14 cellular contexts compared by ENCODE assay signal in genomic region chr3:42162462-42162861, GRCh38.
DNase-seq lines count a peak whose midpoint lies in the region; TF ChIP-seq lines count a peak whose summit lies in the region.
"Had no signal": no experiment of that assay in that cellular context is flagged by ENCODE, and none has a peak within 500 bp of the region (broad histone marks: within the 10 kb centered on the region; RNA-seq: fewer than 3 reads in every experiment).

No MANE protein-coding gene starts in this region.

- H3K4me1 ChIP-seq in Karpas-422 (ENCODE audit: low read length): peaks cover 89% of the 10 kb centered on the region
- H3K4me1 ChIP-seq in trophoblast cell (ENCODE audit: control insufficient read depth in 1 of 2, insufficient read depth in 2 of 2, low read length in 2 of 2): peaks cover 20 to 31% of the 10 kb centered on the region in 2 experiments

- H3K9me3 Mint-ChIP-seq in Calu3 (ENCODE audit: low read depth, unreplicated experiment) (no peaks in the 10 kb centered on the region), glutamatergic neuron (ENCODE audit: unreplicated experiment) (peaks cover 23% of the 10 kb centered on the region)
- H3K9me3 Mint-ChIP-seq: CD4-positive, alpha-beta T cell had no signal

- H3K36me3 ChIP-seq in Karpas-422 (ENCODE audit: insufficient read depth, low read length): no peaks in the 10 kb centered on the region
- no peaks in the 10 kb centered on the region for H3K36me3 ChIP-seq in trophoblast cell (ENCODE audit: control insufficient read depth in 1 of 2, insufficient read depth in 2 of 2, low read length in 2 of 2)

- H4K20me1 ChIP-seq in Karpas-422 (ENCODE audit: insufficient read depth, low read depth, low read length): no peaks in the 10 kb centered on the region

- H3K27ac ChIP-seq in Karpas-422 (ENCODE audit: low read length) (peak overlapping the region; percentile 38; the same call in 1 of the 2 replicates), trophoblast cell (ENCODE audit: low read depth, low read length) (peak overlapping the region; percentile 70)
- H3K27ac ChIP-seq: KMS-11 had no signal

- H3K27ac Mint-ChIP-seq in Calu3 (ENCODE audit: unreplicated experiment) (peak overlapping the region; percentile 43), glutamatergic neuron (ENCODE audit: unreplicated experiment) (peak overlapping the region; percentile 33)
- H3K27ac Mint-ChIP-seq: CD4-positive, alpha-beta T cell had no signal

- H3K4me2 ChIP-seq in Karpas-422 (ENCODE audit: low read depth, low read length, poor library complexity, severe bottlenecking) (no peak overlapping the region), trophoblast cell (ENCODE audit: low read length) (peak overlapping the region; percentile 35)
- H3K4me2 ChIP-seq: KMS-11 had no signal

- H4K91ac ChIP-seq in trophoblast cell (ENCODE audit: low read depth, low read length): no peak overlapping the region

- H2BK120ac ChIP-seq in trophoblast cell (ENCODE audit: insufficient read depth, low read length, poor library complexity): no peak overlapping the region

- H3K79me1 ChIP-seq in trophoblast cell (ENCODE audit: low read length): peaks cover 8% of the 10 kb centered on the region

- WGBS in trophoblast cell (ENCODE audit: extremely low coverage, insufficient coverage, insufficient read length): no CpG with 5 or more reads among the region's 5 CpGs

- no peaks in the 10 kb centered on the region for H3K27me3 Mint-ChIP-seq in Calu3 (ENCODE audit: unreplicated experiment)
- H3K27me3 Mint-ChIP-seq in glutamatergic neuron (ENCODE audit: unreplicated experiment): peaks cover 15% of the 10 kb centered on the region
- H3K27me3 Mint-ChIP-seq: CD4-positive, alpha-beta T cell had no signal

- TF ChIP-seq CTCF in Calu3 (IDR thresholded peaks at IDR 0.05; ENCODE audit: unreplicated experiment) (no peak), glutamatergic neuron (IDR thresholded peaks at IDR 0.05; ENCODE audit: partially characterized antibody, unreplicated experiment) (no peak)

- H3K4me1 Mint-ChIP-seq in Calu3 (ENCODE audit: low read depth, unreplicated experiment): peaks cover 45% of the 10 kb centered on the region
- H3K4me1 Mint-ChIP-seq in glutamatergic neuron (ENCODE audit: low read depth, unreplicated experiment): peaks cover 61% of the 10 kb centered on the region

- H3K4me3 Mint-ChIP-seq in Calu3 (ENCODE audit: low read depth, unreplicated experiment) (peak overlapping the region; percentile 97), glutamatergic neuron (ENCODE audit: unreplicated experiment) (peak overlapping the region; percentile 9)
- H3K4me3 Mint-ChIP-seq: CD4-positive, alpha-beta T cell had no signal

- CTCF ChIA-PET in Calu3 (lab: Charles Lee): interaction anchor here (1.1 to 1.4 kb wide), 3 partner anchors 19 to 33 kb away, joined by 3 to 9 read pairs (median 4); no protein-coding TSS in a partner anchor

- no peaks in the 10 kb centered on the region for H3K27me3 ChIP-seq in Karpas-422 (ENCODE audit: low read length)
- H3K27me3 ChIP-seq in trophoblast cell (ENCODE audit: insufficient read depth, low read length): no peaks in the 10 kb centered on the region

- H2BK12ac ChIP-seq in trophoblast cell (ENCODE audit: low read length): no peak overlapping the region

- H3K9me2 ChIP-seq in Karpas-422 (replicated peaks; ENCODE audit: insufficient read depth, low read length): no peaks in the 10 kb centered on the region

- H3K14ac ChIP-seq in trophoblast cell (ENCODE audit: low read length): no peak overlapping the region

- H4K12ac ChIP-seq in trophoblast cell (ENCODE audit: low read depth, low read length): no peak overlapping the region

- H4K8ac ChIP-seq in trophoblast cell (ENCODE audit: low read depth, low read length): no peak overlapping the region

- no peak overlapping the region for H3K18ac ChIP-seq in trophoblast cell (ENCODE audit: low read length)

- intact Hi-C loops in Calu3 (cut with micrococcal nuclease; ENCODE audit: unreplicated experiment): loop anchor here (1.0 to 5.0 kb wide), 2 partner anchors 22 to 45 kb away; no protein-coding TSS in a partner anchor

- H3K9ac ChIP-seq in Karpas-422 (ENCODE audit: low read length) (no peak overlapping the region), trophoblast cell (ENCODE audit: low read length) (no peak overlapping the region)
- H3K9ac ChIP-seq: KMS-11 had no signal

- H2BK5ac ChIP-seq in trophoblast cell (ENCODE audit: low read depth, low read length, poor library complexity): no peak overlapping the region

- no peak overlapping the region for H3K4me3 ChIP-seq in Karpas-422 (ENCODE audit: low read length)
- no peak overlapping the region for H3K4me3 ChIP-seq in trophoblast cell (ENCODE audit: low read depth, low read length)

- H3K9me3 ChIP-seq in Karpas-422 (ENCODE audit: low read length) (no peaks in the 10 kb centered on the region), trophoblast cell (ENCODE audit: insufficient read depth, low read depth, low read length) (no peaks in the 10 kb centered on the region)

- no peak overlapping the region for H3K4ac ChIP-seq in trophoblast cell (ENCODE audit: low read depth, low read length)

- DNase-seq in Calu3: no peak
- no peak for DNase-seq in Karpas-422
- no peak for DNase-seq in glutamatergic neuron
- peak in 1 of 2 donors; percentile 48 for DNase-seq in trophoblast cell
- DNase-seq in hypothalamus (lab: John Stamatoyannopoulos, UW): no peak
- DNase-seq in NCI-H226: no peak
- no peak for DNase-seq in stimulated activated CD4-positive, alpha-beta T cell treated with anti-CD3 and anti-CD28 coated beads, Interleukin-15, amount 100 ng/mL, for 24 hours
- DNase-seq: CD4-positive, alpha-beta T cell; GOT3; NCI-H1092 treated with DMSO at 0.1 percent for 48 hours; NCI-H2081 treated with DMSO at 0.1 percent for 48 hours; NCI-H524 treated with DMSO at 0.1 percent for 48 hours; SHP77 treated with DMSO at 0.1 percent for 48 hours had no signal

- peaks cover 37% of the 10 kb centered on the region for H3K36me3 Mint-ChIP-seq in Calu3 (ENCODE audit: insufficient read depth, unreplicated experiment)
- no peaks in the 10 kb centered on the region for H3K36me3 Mint-ChIP-seq in glutamatergic neuron (ENCODE audit: unreplicated experiment)

- peaks cover 92% of the 10 kb centered on the region for H3K79me2 ChIP-seq in Karpas-422 (ENCODE audit: low read length)
- peaks cover 5% of the 10 kb centered on the region for H3K79me2 ChIP-seq in trophoblast cell (ENCODE audit: control insufficient read depth, insufficient read depth, low read length, poor library complexity)

- no peak overlapping the region for H2AK5ac ChIP-seq in trophoblast cell (ENCODE audit: low read length)

- H3K23ac ChIP-seq in trophoblast cell (ENCODE audit: low read length): peak overlapping the region; percentile 3

- BruUV-seq in Calu3 (replicated peaks; lab: Mats Ljungman, UMichigan): no TSS peak

- H2AFZ ChIP-seq in Karpas-422 (ENCODE audit: low read length): no peak overlapping the region
- no peak overlapping the region for H2AFZ ChIP-seq in trophoblast cell (ENCODE audit: insufficient read depth, low read length, poor library complexity)
